Comparison of ENCODE assay signal across 15 cellular contexts in genomic region chr7:4073052-4073451, GRCh38.
"Had no signal": no experiment of that assay in that cellular context is flagged by ENCODE, and none has a peak within 500 bp of the region (broad histone marks: within the 10 kb centered on the region; RNA-seq: fewer than 3 reads in every experiment).

No MANE protein-coding gene starts in this region.

- H3K4me3 Mint-ChIP-seq: memory B cell, mesothelial cell of epicardium had no signal

- ATAC-seq: heart right ventricle, left lung, lower lobe of right lung, right cardiac atrium had no signal

- H3K36me3 Mint-ChIP-seq: memory B cell had no signal

- H3K27ac Mint-ChIP-seq: memory B cell, mesothelial cell of epicardium had no signal

- DNase-seq: cerebellar nuclear complex; dermis blood vessel endothelial cell; effector CD4-positive, alpha-beta T cell; heart right ventricle; hypothalamus; left lung; lower lobe of right lung; ovary; right cardiac atrium; small intestine; stimulated activated CD4-positive, alpha-beta T cell treated with anti-CD3 and anti-CD28 coated beads, Interleukin-12 subunit alpha, Interleukin-12 subunit beta, amount 100 ng/mL, for 4 hours; stimulated activated naive CD4-positive, alpha-beta T cell; trophoblast cell had no signal

- H3K36me3 ChIP-seq: heart right ventricle, left lung, lower lobe of right lung, ovary had no signal

- H3K4me1 Mint-ChIP-seq: memory B cell had no signal

- H3K27me3 ChIP-seq: heart right ventricle, left lung, ovary had no signal

- H3K4me3 ChIP-seq: heart right ventricle, left lung, lower lobe of right lung, ovary had no signal

- H3K4me1 ChIP-seq: heart right ventricle, left lung, lower lobe of right lung had no signal

- H3K27ac ChIP-seq: heart right ventricle, left lung, lower lobe of right lung, ovary had no signal

- H3K9me3 ChIP-seq: heart right ventricle, lower lobe of right lung, ovary had no signal
